Comparison of ENCODE assay signal across 29 cellular contexts in genomic region chr11:66309475-66309874, GRCh38. TPM values are rescaled to one million over a fixed set of nuclear protein-coding genes. Genes with fewer than 3 reads are reported as not detected.
"Had no signal": no experiment of that assay in that cellular context is flagged by ENCODE, and none has a peak within 500 bp of the region (broad histone marks: within the 10 kb centered on the region; RNA-seq: fewer than 3 reads in every experiment).

No MANE protein-coding gene starts in this region.

- H3K79me2 ChIP-seq: parathyroid adenoma had no signal

- H3K9ac ChIP-seq: parathyroid adenoma had no signal

- H3K4me1 ChIP-seq: foreskin keratinocyte, parathyroid adenoma had no signal

- H3K27ac Mint-ChIP-seq: nephron progenitor cell; progenitor cell of endocrine pancreas; stimulated activated memory B cell treated with anti-CD40 and anti-IgM and Interleukin-4, amounts not matched to agents 10 μg/mL and 1 μg/mL and 100 μg/mL, for 72 hours had no signal

- H3K4me3 ChIP-seq: coronary artery, esophagus muscularis mucosa, gastroesophageal sphincter, lower lobe of right lung, sigmoid colon, testis, tibial artery, upper lobe of left lung had no signal

- H3K27ac ChIP-seq: coronary artery, esophagus muscularis mucosa, foreskin keratinocyte, gastroesophageal sphincter, lower lobe of right lung, parathyroid adenoma, sigmoid colon, testis, tibial artery, upper lobe of left lung had no signal

- H2AFZ ChIP-seq: parathyroid adenoma had no signal

- DNase-seq: dermis blood vessel endothelial cell; effector memory CD4-positive, alpha-beta T cell; foreskin keratinocyte; hypothalamus; left ventricle myocardium superior; lower lobe of right lung; naive thymus-derived CD8-positive, alpha-beta T cell; nephron progenitor cell; sigmoid colon; stimulated activated CD4-positive, alpha-beta T cell treated with anti-CD3 and anti-CD28 coated beads, Interleukin-2, amount 100 ng/mL, for 24 hours; stimulated activated CD4-positive, alpha-beta T cell treated with anti-CD3 and anti-CD28 coated beads, Interleukin-4, amount 100 ng/mL, for 24 hours; stimulated activated naive CD8-positive, alpha-beta T cell treated with anti-CD3 and anti-CD28 coated beads, Interleukin-15, Interleukin-2, amounts not matched to agents 100 U/mL and 50 U/mL, for 24 hours; substantia nigra; testis; tibial artery had no signal

- H3K36me3 Mint-ChIP-seq: naive thymus-derived CD8-positive, alpha-beta T cell; stimulated activated memory B cell treated with anti-CD40 and anti-IgM and Interleukin-4, amounts not matched to agents 10 μg/mL and 1 μg/mL and 100 μg/mL, for 72 hours had no signal

- H3K36me3 ChIP-seq: esophagus muscularis mucosa, gastroesophageal sphincter, lower lobe of right lung, sigmoid colon, tibial artery, upper lobe of left lung had no signal

- H3K4me3 Mint-ChIP-seq: nephron progenitor cell; stimulated activated memory B cell treated with anti-CD40 and anti-IgM and Interleukin-4, amounts not matched to agents 10 μg/mL and 1 μg/mL and 100 μg/mL, for 72 hours had no signal

- ATAC-seq: foreskin keratinocyte; gastroesophageal sphincter; left ventricle myocardium superior; lower lobe of right lung; naive thymus-derived CD8-positive, alpha-beta T cell; stimulated activated memory B cell treated with anti-CD40 and anti-IgM and Interleukin-4, amounts not matched to agents 10 μg/mL and 1 μg/mL and 100 μg/mL, for 72 hours; stimulated activated naive CD8-positive, alpha-beta T cell treated with anti-CD3 and anti-CD28 coated beads, Interleukin-15, Interleukin-2, amounts not matched to agents 100 U/mL and 50 U/mL, for 24 hours had no signal

- H3K9me3 ChIP-seq: esophagus muscularis mucosa, gastroesophageal sphincter, lower lobe of right lung, sigmoid colon, testis, tibial artery, upper lobe of left lung had no signal

- H3K27me3 Mint-ChIP-seq: naive thymus-derived CD8-positive, alpha-beta T cell; stimulated activated memory B cell treated with anti-CD40 and anti-IgM and Interleukin-4, amounts not matched to agents 10 μg/mL and 1 μg/mL and 100 μg/mL, for 72 hours had no signal

- FAIRE-seq: endothelial cell of umbilical vein, keratinocyte, urothelium cell line had no signal

- H3K27me3 ChIP-seq: esophagus muscularis mucosa, gastroesophageal sphincter, sigmoid colon, testis, upper lobe of left lung had no signal

- H3K9me3 Mint-ChIP-seq: naive thymus-derived CD8-positive, alpha-beta T cell; nephron progenitor cell; stimulated activated memory B cell treated with anti-CD40 and anti-IgM and Interleukin-4, amounts not matched to agents 10 μg/mL and 1 μg/mL and 100 μg/mL, for 72 hours had no signal

RNA-seq across cellular contexts. Expression of gene CD248, which starts 7.4 kb away (rescaled TPM):
- total RNA-seq: endothelial cell of umbilical vein, foreskin keratinocyte, myocyte had no signal

RNA-seq across cellular contexts. Expression of gene TMEM151A, which starts 17.8 kb away (rescaled TPM):
- total RNA-seq: dermis blood vessel endothelial cell, endothelial cell of umbilical vein, lower lobe of right lung, skeletal muscle tissue had no signal
- polyA plus RNA-seq: endothelial cell of umbilical vein; fibroblast of lung; keratinocyte; naive thymus-derived CD8-positive, alpha-beta T cell had no signal

RNA-seq across cellular contexts. Expression of gene CNIH2, which starts 31.5 kb away (rescaled TPM):
- total RNA-seq: dermis blood vessel endothelial cell, left ventricle myocardium superior, osteoblast, skeletal muscle tissue had no signal
- polyA plus RNA-seq: naive thymus-derived CD8-positive, alpha-beta T cell had no signal
